8 cellular contexts compared by ENCODE assay signal in the genomic region with DNA sequence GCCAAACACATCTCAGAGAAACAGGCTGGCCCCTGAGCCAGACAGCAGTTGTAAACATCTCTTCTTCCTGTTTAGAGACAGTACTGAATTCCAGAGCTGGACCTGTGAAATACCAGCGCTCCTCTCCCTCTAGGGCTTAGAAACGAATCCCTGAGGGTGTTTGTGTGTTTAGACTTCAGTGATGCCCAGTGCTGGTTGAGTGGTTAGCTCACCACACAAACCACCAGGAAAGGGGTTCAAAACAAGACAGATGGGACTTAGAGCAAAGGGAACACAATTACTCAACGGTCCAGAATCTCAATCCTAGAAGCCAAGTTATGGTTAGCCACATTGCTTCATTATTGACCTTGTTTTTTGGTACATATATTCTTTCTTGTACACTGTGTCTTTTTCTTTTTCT.
DNase-seq lines count a peak whose midpoint lies in the region; ATAC-seq, FAIRE-seq and TF ChIP-seq lines count a peak whose summit lies in the region.

No MANE protein-coding gene starts in this region.

- no peaks in the 10 kb centered on the region for H3K36me3 ChIP-seq in GM12878 (ENCODE audit: control insufficient read depth in 2 of 2, insufficient read depth in 2 of 2, low read length in 1 of 2)
- no peaks in the 10 kb centered on the region for H3K36me3 ChIP-seq in neural progenitor cell

- POLR2A ChIA-PET in GM12878 (lab: Charles Lee): interaction anchor here (0.9 to 2.2 kb wide), 11 partner anchors 10 to 66 kb away, joined by 3 to 11 read pairs (median 6); no protein-coding TSS in a partner anchor

- SMC1A ChIA-PET in GM12878 (lab: Charles Lee; ENCODE audit: uncharacterized antibody, unreplicated experiment): interaction anchor here (0.6 to 17.4 kb wide), 24 partner anchors 10 to 151 kb away, joined by 3 to 190 read pairs (median 8); no protein-coding TSS in a partner anchor

- peak in 1 of 2 experiments; percentile 65; a peak in 2 of 4 replicates for TF ChIP-seq EP300 in GM12878 (IDR thresholded peaks at IDR 0.05; ENCODE audit: borderline replicate concordance in 1 of 2, control insufficient read depth in 1 of 2, low read depth in 2 of 2, low read length in 2 of 2)

- peak overlapping the region; percentile 68 for H3K4me2 ChIP-seq in GM12878 (ENCODE audit: control insufficient read depth, insufficient read depth)
- H3K4me2 ChIP-seq in neural progenitor cell: no peak overlapping the region

- peak; percentile 20 for ATAC-seq in activated CD8-positive, alpha-beta memory T cell treated with anti-CD3 and anti-CD28 coated beads, Interleukin-2, amount 10 ng/mL, durations not matched to agents 7 days and 5 days
- ATAC-seq in HG03457 (IDR thresholded peaks at IDR 0.05; ENCODE audit: unreplicated experiment) (peak; percentile 49), GM12878 (peak; percentile 81)

- H3K4me1 ChIP-seq in GM12878 (ENCODE audit: control insufficient read depth, insufficient read depth, low read length) (peaks cover 33% of the 10 kb centered on the region), neural progenitor cell (peaks cover 28% of the 10 kb centered on the region)

- H3F3A ChIP-seq in neural progenitor cell (ENCODE audit: low read depth): no peaks in the 10 kb centered on the region

- H3K9me3 ChIP-seq in GM12878 (replicated peaks; ENCODE audit: control insufficient read depth, insufficient read depth, low read length): no peaks in the 10 kb centered on the region; the same call in 2 of the 3 replicates
- no peaks in the 10 kb centered on the region for H3K9me3 ChIP-seq in neural progenitor cell (ENCODE audit: low read depth)

- BruUV-seq in GM12878 (replicated peaks; lab: Mats Ljungman, UMichigan): no TSS peak

- H3K27me3 ChIP-seq in GM12878 (replicated peaks in 1 of 2; ENCODE audit: control insufficient read depth in 2 of 2, insufficient read depth in 2 of 2, low read length in 1 of 2) (no peaks in the 10 kb centered on the region), neural progenitor cell (no peaks in the 10 kb centered on the region)

- H3K9me3 Mint-ChIP-seq in activated CD8-positive, alpha-beta memory T cell treated with anti-CD3 and anti-CD28 coated beads, Interleukin-2, amount 10 ng/mL, durations not matched to agents 7 days and 5 days (ENCODE audit: low read depth): no peaks in the 10 kb centered on the region
- H3K9me3 Mint-ChIP-seq in neural progenitor cell: no peaks in the 10 kb centered on the region

- H3K9ac ChIP-seq in GM12878 (ENCODE audit: control insufficient read depth, insufficient read depth, low read length) (peak overlapping the region; percentile 19; the same call in 1 of the 2 replicates), neural progenitor cell (no peak overlapping the region)

- peak overlapping the region; percentile 51; the same call in 1 of the 2 replicates for H3K27ac ChIP-seq in GM12878 (ENCODE audit: control insufficient read depth, insufficient read depth)
- H3K27ac ChIP-seq in neural progenitor cell: no peak overlapping the region

- RAD21 ChIA-PET in GM12878 (lab: Charles Lee; ENCODE audit: unreplicated experiment): interaction anchor here (0.7 to 7.3 kb wide), 16 partner anchors 12 to 199 kb away, joined by 3 to 82 read pairs (median 5); no protein-coding TSS in a partner anchor

- H3K27ac Mint-ChIP-seq in activated CD8-positive, alpha-beta memory T cell treated with anti-CD3 and anti-CD28 coated beads, Interleukin-2, amount 10 ng/mL, durations not matched to agents 7 days and 5 days: peak overlapping the region; percentile 35
- H3K27ac Mint-ChIP-seq in neural progenitor cell: no peak overlapping the region

- DNase-seq in activated CD8-positive, alpha-beta memory T cell treated with anti-CD3 and anti-CD28 coated beads, Interleukin-2, amount 10 ng/mL, durations not matched to agents 7 days and 5 days: peak; percentile 59
- no peak for DNase-seq in activated CD8-positive, alpha-beta memory T cell treated with anti-CD3 and anti-CD28 coated beads for 24 hours
- DNase-seq in GM12878 (ENCODE audit: low read depth, low spot score): peak; percentile 83
- DNase-seq in neural progenitor cell (ENCODE audit: low spot score): peak; percentile 33
- no peak for DNase-seq in Ammon's horn (ENCODE audit: low spot score)
- no peak for DNase-seq in activated CD4-positive, alpha-beta T cell treated with anti-CD3 and anti-CD28 coated beads, Interleukin-2, amount 50 U/mL, for 48 hours
- DNase-seq in NCI-H1417 treated with DMSO at 0.1 percent for 48 hours (lab: John Stamatoyannopoulos, UW): no peak

- peaks cover 2% of the 10 kb centered on the region for H3K36me3 Mint-ChIP-seq in activated CD8-positive, alpha-beta memory T cell treated with anti-CD3 and anti-CD28 coated beads, Interleukin-2, amount 10 ng/mL, durations not matched to agents 7 days and 5 days
- H3K36me3 Mint-ChIP-seq in neural progenitor cell: no peaks in the 10 kb centered on the region

- H3K79me2 ChIP-seq in GM12878 (ENCODE audit: control insufficient read depth, insufficient read depth, low read length) (no peaks in the 10 kb centered on the region), neural progenitor cell (ENCODE audit: low read depth) (no peaks in the 10 kb centered on the region)

- H2AFZ ChIP-seq in GM12878 (ENCODE audit: control insufficient read depth, low read depth, low read length) (peak overlapping the region; percentile 83), neural progenitor cell (replicated peaks) (peak overlapping the region; percentile 11)

- intact Hi-C loops in GM12878 (cut with micrococcal nuclease; ENCODE audit: unreplicated experiment): loop anchor here (1.0 to 2.0 kb wide), 4 partner anchors 30 to 67 kb away; no protein-coding TSS in a partner anchor

- TF ChIP-seq CTCF in GM12878 (IDR thresholded peaks at IDR 0.05 in 2 of 3, conservative IDR thresholded peaks at IDR 0.05 in 1 of 3; ENCODE audit: control insufficient read depth in 2 of 3, extremely low read depth in 1 of 3, insufficient read depth in 1 of 3, low read depth in 3 of 3, low read length in 3 of 3) (no peak), neural progenitor cell (IDR thresholded peaks at IDR 0.05) (no peak)

- H3K4me3 ChIP-seq in GM12878: no peak overlapping the region
- H3K4me3 ChIP-seq in neural progenitor cell: no peak overlapping the region

- 2% methylated on average over 3 of the region's 3 CpGs for WGBS in GM12878 (ENCODE audit: insufficient coverage, insufficient replicate concordance, low lambda C conversion rate, missing lambda C conversion rate)

- TF ChIP-seq POLR2A in GM12878 (IDR thresholded peaks at IDR 0.05; ENCODE audit: low read depth, low read length): no peak

- H4K20me1 ChIP-seq in GM12878 (ENCODE audit: control insufficient read depth, insufficient read depth) (no peaks in the 10 kb centered on the region), neural progenitor cell (ENCODE audit: low read depth) (no peaks in the 10 kb centered on the region)

- peak; percentile 88 for FAIRE-seq in GM12878 (lab: Jason Lieb, UNC)

- peaks cover 2% of the 10 kb centered on the region for H3K27me3 Mint-ChIP-seq in activated CD8-positive, alpha-beta memory T cell treated with anti-CD3 and anti-CD28 coated beads, Interleukin-2, amount 10 ng/mL, durations not matched to agents 7 days and 5 days
- peaks cover 14% of the 10 kb centered on the region for H3K27me3 Mint-ChIP-seq in neural progenitor cell (ENCODE audit: insufficient read depth, low read depth)

- TF ChIP-seq RAD21 in GM12878 (IDR thresholded peaks at IDR 0.05; ENCODE audit: insufficient read depth, low read depth, low read length): no peak

- no peak overlapping the region for H3K4me3 Mint-ChIP-seq in activated CD8-positive, alpha-beta memory T cell treated with anti-CD3 and anti-CD28 coated beads, Interleukin-2, amount 10 ng/mL, durations not matched to agents 7 days and 5 days
- no peak overlapping the region for H3K4me3 Mint-ChIP-seq in neural progenitor cell

- in situ Hi-C loops in GM12878 (cut with MboI): no loop called here

- H3K4me1 Mint-ChIP-seq in activated CD8-positive, alpha-beta memory T cell treated with anti-CD3 and anti-CD28 coated beads, Interleukin-2, amount 10 ng/mL, durations not matched to agents 7 days and 5 days: peaks cover 20% of the 10 kb centered on the region
- peaks cover 51% of the 10 kb centered on the region for H3K4me1 Mint-ChIP-seq in neural progenitor cell

- CTCF ChIA-PET in activated CD8-positive, alpha-beta memory T cell treated with anti-CD3 and anti-CD28 coated beads, Interleukin-2, amount 10 ng/mL, durations not matched to agents 7 days and 5 days (lab: Charles Lee): interaction anchor here (1.3 to 1.5 kb wide), 2 partner anchors 19 to 67 kb away, joined by 3 to 6 read pairs; no protein-coding TSS in a partner anchor
- CTCF ChIA-PET in GM12878 (lab: Yijun Ruan, JAX): interaction anchor here (0.6 to 2.7 kb wide), 12 partner anchors 10 to 147 kb away, joined by 3 to 15 read pairs (median 4); no protein-coding TSS in a partner anchor

TF ChIP-seq in GM12878, 131 proteins besides CTCF, POLR2A, EP300 and RAD21 (continues in another document):
- peak; percentile 77 for TF ChIP-seq IKZF1 (conservative IDR thresholded peaks at IDR 0.05)
- TF ChIP-seq ATF7 (IDR thresholded peaks at IDR 0.05; ENCODE audit: low read depth): no peak
- TF ChIP-seq IKZF2 (IDR thresholded peaks at IDR 0.05): peak; percentile 78
- 0 out of 2 replicates have a peak, but pooled peaks have one; percentile 43 for TF ChIP-seq TCF12 (IDR thresholded peaks at IDR 0.05; ENCODE audit: low read depth, low read length)
- 0 out of 2 replicates have a peak, but pooled peaks have one; percentile 62 for TF ChIP-seq GATAD2B (conservative IDR thresholded peaks at IDR 0.05; ENCODE audit: low read depth)
- TF ChIP-seq, protein P1, sequence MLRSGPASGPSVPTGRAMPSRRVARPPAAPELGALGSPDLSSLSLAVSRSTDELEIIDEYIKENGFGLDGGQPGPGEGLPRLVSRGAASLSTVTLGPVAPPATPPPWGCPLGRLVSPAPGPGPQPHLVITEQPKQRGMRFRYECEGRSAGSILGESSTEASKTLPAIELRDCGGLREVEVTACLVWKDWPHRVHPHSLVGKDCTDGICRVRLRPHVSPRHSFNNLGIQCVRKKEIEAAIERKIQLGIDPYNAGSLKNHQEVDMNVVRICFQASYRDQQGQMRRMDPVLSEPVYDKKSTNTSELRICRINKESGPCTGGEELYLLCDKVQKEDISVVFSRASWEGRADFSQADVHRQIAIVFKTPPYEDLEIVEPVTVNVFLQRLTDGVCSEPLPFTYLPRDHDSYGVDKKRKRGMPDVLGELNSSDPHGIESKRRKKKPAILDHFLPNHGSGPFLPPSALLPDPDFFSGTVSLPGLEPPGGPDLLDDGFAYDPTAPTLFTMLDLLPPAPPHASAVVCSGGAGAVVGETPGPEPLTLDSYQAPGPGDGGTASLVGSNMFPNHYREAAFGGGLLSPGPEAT (IDR thresholded peaks at IDR 0.05; ENCODE audit: low read depth): no peak

Comparison
In these comparisons a context has a peak if more than half of its experiments do, and no peak if none do; other contexts are left out.
1. DNase-seq: peak in activated CD8-positive, alpha-beta memory T cell treated with anti-CD3 and anti-CD28 coated beads, Interleukin-2, amount 10 ng/mL, durations not matched to agents 7 days and 5 days (single experiment), GM12878 (single experiment) and neural progenitor cell (single experiment); none in activated CD8-positive, alpha-beta memory T cell treated with anti-CD3 and anti-CD28 coated beads for 24 hours (single experiment), Ammon's horn (single experiment), activated CD4-positive, alpha-beta T cell treated with anti-CD3 and anti-CD28 coated beads, Interleukin-2, amount 50 U/mL, for 48 hours (0 of 2) and NCI-H1417 treated with DMSO at 0.1 percent for 48 hours (single experiment).
2. ATAC-seq: peak in every context shown above with its lines; median percentile 81 in GM12878; 49 in HG03457; 20 in activated CD8-positive, alpha-beta memory T cell treated with anti-CD3 and anti-CD28 coated beads, Interleukin-2, amount 10 ng/mL, durations not matched to agents 7 days and 5 days.